ENCODE assay signal across 10 cellular contexts in the genomic region with DNA sequence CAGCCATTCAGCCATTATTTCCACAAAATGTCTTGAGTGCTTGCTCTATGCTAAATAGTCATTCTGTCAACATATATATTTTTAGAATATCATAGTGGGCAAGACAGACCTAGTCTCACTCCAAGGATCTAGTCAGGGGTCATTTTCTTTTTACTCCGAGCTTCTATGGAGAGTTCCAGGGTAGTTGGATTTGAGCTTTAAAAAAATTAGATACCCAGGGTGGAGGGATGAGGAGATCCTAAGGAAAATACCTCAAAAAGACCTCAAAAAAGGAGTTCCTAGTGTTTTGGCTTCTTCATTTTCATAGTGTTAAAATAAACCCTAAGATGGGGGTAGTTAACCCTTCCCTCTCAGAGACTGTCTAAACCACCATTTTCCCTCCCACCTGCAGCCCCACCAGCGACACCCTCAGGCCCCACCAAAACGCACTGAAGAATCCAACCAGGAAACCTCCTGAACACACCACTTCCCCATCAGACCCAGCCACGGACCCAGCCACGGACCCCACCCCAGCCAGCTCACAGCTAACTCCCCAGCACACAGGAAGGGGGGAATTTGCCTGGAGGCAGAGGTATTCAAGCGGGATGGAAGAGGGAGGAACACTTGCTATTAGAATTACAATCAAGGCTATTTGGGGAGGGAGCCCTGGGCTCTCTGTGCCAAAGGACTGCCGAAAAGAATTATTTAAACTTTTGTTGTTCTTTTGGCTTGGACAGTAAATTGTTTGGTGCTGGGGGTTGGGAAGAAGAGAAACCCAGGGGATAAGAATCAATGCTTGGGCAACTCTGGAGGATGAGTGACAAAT. TPM values are rescaled to one million over a fixed set of nuclear protein-coding genes. Genes with fewer than 3 reads are reported as not detected.
A peak's percentile ranks its signal among the peaks of the same experiment; 100 is the strongest.
DNase-seq lines count a peak whose midpoint lies in the region; ATAC-seq, FAIRE-seq and TF ChIP-seq lines count a peak whose summit lies in the region.
"Had no signal": no experiment of that assay in that cellular context is flagged by ENCODE, and none has a peak within 500 bp of the region (broad histone marks: within the 10 kb centered on the region; RNA-seq: fewer than 3 reads in every experiment).

No MANE protein-coding gene starts in this region.

- H3K27ac ChIP-seq in HepG2 (ENCODE audit: extremely low read length, insufficient read depth, low read length), result peak overlapping the region; percentile 100
- no peak overlapping the region for H3K27ac ChIP-seq in right lobe of liver
- no peak overlapping the region; the same call in 1 of the 2 replicates for H3K27ac ChIP-seq in SJCRH30
- peak overlapping the region; percentile 50 for H3K27ac ChIP-seq in hepatocyte
- no peak overlapping the region for H3K27ac ChIP-seq in ascending aorta

- H3K27me3 ChIP-seq in HepG2 (ENCODE audit: control insufficient read depth in 1 of 2, insufficient read depth in 2 of 2, low read length in 2 of 2), result peaks cover 0 to 7% of the 10 kb centered on the region in 2 experiments; a peak in 1 of 5 replicates
- H3K27me3 ChIP-seq in right lobe of liver, result no peaks in the 10 kb centered on the region
- no peaks in the 10 kb centered on the region for H3K27me3 ChIP-seq in SJCRH30
- H3K27me3 ChIP-seq in hepatocyte, result peaks cover 26% of the 10 kb centered on the region
- H3K27me3 ChIP-seq in ascending aorta, result no peaks in the 10 kb centered on the region

- TSS peak; percentile 60 for BruUV-seq in HepG2 (replicated peaks; lab: Mats Ljungman, UMichigan)

- TF ChIP-seq POLR2A in HepG2 (IDR thresholded peaks at IDR 0.05; ENCODE audit: insufficient read depth in 1 of 2, low read depth in 2 of 2, low read length in 2 of 2) (0 out of 4 replicates have a peak, but pooled peaks of 1 of the 2 experiments have one; percentile 16), right lobe of liver (IDR thresholded peaks at IDR 0.05) (no peak)

- no peak for FAIRE-seq in HepG2 (lab: Jason Lieb, UNC)

- DNase-seq in HepG2 (ENCODE audit: low spot score), result peak; percentile 47
- no peak for DNase-seq in right lobe of liver
- DNase-seq in SJCRH30, result no peak
- no peak for DNase-seq in hepatocyte (ENCODE audit: low spot score)
- DNase-seq in ascending aorta (ENCODE audit: low spot score in 2 of 2), result no peak
- DNase-seq in 8988T, result no peak
- DNase-seq in AG08396 (ENCODE audit: low spot score), result no peak
- DNase-seq in SK-N-DZ (ENCODE audit: low spot score), result no peak
- DNase-seq: esophagus squamous epithelium, Right ventricle myocardium superior had no signal

- POLR2A ChIA-PET in HepG2 (lab: Yijun Ruan, JAX), result interaction anchor here (1.1 to 28.7 kb wide), 7 partner anchors 6 to 176 kb away, joined by 3 to 1546 read pairs (median 4); a partner anchor contains a TSS

- peaks cover 65% of the 10 kb centered on the region for H3K79me2 ChIP-seq in HepG2 (ENCODE audit: insufficient read depth, low read length)
- no peaks in the 10 kb centered on the region for H3K79me2 ChIP-seq in hepatocyte

- H3K9ac ChIP-seq in HepG2 (ENCODE audit: insufficient read depth, low read depth, low read length), result peak overlapping the region; percentile 100

- CTCF ChIA-PET in HepG2 (lab: Yijun Ruan, JAX; ENCODE audit: low intra/inter-chr PET ratio, low total read pairs), result interaction anchor here (1.0 to 1.2 kb wide), 2 partner anchors 23 to 33 kb away, joined by 3 to 5 read pairs; no protein-coding TSS in a partner anchor

- H2AFZ ChIP-seq in HepG2 (ENCODE audit: low read length) (no peak overlapping the region), hepatocyte (no peak overlapping the region)

- TF ChIP-seq EP300 in HepG2 (IDR thresholded peaks at IDR 0.05; ENCODE audit: low read depth in 2 of 2, low read length in 2 of 2) (0 out of 4 replicates have a peak, but pooled peaks of 1 of the 2 experiments have one; percentile 3), HepG2 (CRISPR knock-in tag; IDR thresholded peaks at IDR 0.05; ENCODE audit: borderline replicate concordance) (no peak)

- H3K9me2 ChIP-seq in hepatocyte (replicated peaks; ENCODE audit: insufficient read depth), result no peaks in the 10 kb centered on the region

- peak; percentile 29; the same call in 1 of the 2 replicates for TF ChIP-seq RAD21 in HepG2 (CRISPR knock-in tag; IDR thresholded peaks at IDR 0.05)

- 6% methylated on average over 7 of the region's 7 CpGs for WGBS in HepG2 (ENCODE audit: low lambda C conversion rate)
- 33% methylated on average over 7 of the region's 7 CpGs for WGBS in right lobe of liver (ENCODE audit: insufficient coverage, low coverage, low lambda C conversion rate, missing lambda C conversion rate)
- 20% methylated on average over 7 of the region's 7 CpGs for WGBS in hepatocyte (ENCODE audit: low lambda C conversion rate, missing lambda C conversion rate)

- H4K20me1 ChIP-seq in HepG2 (ENCODE audit: insufficient read depth, low read length) (peaks cover 18% of the 10 kb centered on the region), hepatocyte (ENCODE audit: insufficient read depth, poor library complexity, severe bottlenecking) (no peaks in the 10 kb centered on the region)

- H3K36me3 ChIP-seq in HepG2 (replicated peaks in 1 of 2; ENCODE audit: control insufficient read depth in 1 of 2, insufficient read depth in 2 of 2, low read length in 2 of 2) (peaks cover 5 to 34% of the 10 kb centered on the region in 2 experiments), right lobe of liver (no peaks in the 10 kb centered on the region), SJCRH30 (no peaks in the 10 kb centered on the region), hepatocyte (replicated peaks; ENCODE audit: insufficient read depth, low read depth) (no peaks in the 10 kb centered on the region), ascending aorta (no peaks in the 10 kb centered on the region)
- H3K36me3 ChIP-seq: esophagus squamous epithelium had no signal

- peak overlapping the region; percentile 98 for H3K4me2 ChIP-seq in HepG2 (ENCODE audit: low read depth, low read length)
- H3K4me2 ChIP-seq in hepatocyte, result peak overlapping the region; percentile 99

- TF ChIP-seq CTCF in HepG2 (CRISPR knock-in tag; IDR thresholded peaks at IDR 0.05), result peak; percentile 71
- TF ChIP-seq CTCF in right lobe of liver (IDR thresholded peaks at IDR 0.05), result no peak
- TF ChIP-seq CTCF in hepatocyte (IDR thresholded peaks at IDR 0.05; ENCODE audit: poor library complexity), result no peak
- no peak for TF ChIP-seq CTCF in ascending aorta (IDR thresholded peaks at IDR 0.05)

- no peaks in the 10 kb centered on the region for H3K9me3 ChIP-seq in HepG2 (ENCODE audit: low read length)
- no peaks in the 10 kb centered on the region for H3K9me3 ChIP-seq in right lobe of liver
- no peaks in the 10 kb centered on the region for H3K9me3 ChIP-seq in SJCRH30 (replicated peaks)
- no peaks in the 10 kb centered on the region for H3K9me3 ChIP-seq in hepatocyte (ENCODE audit: low read depth)
- H3K9me3 ChIP-seq in ascending aorta, result no peaks in the 10 kb centered on the region
- H3K9me3 ChIP-seq: esophagus squamous epithelium had no signal

- H3K4me1 ChIP-seq in HepG2 (ENCODE audit: insufficient read depth, low read length), result peaks cover 78% of the 10 kb centered on the region
- peaks cover 0 to 15% (median 6%) of the 10 kb centered on the region in 4 donors for H3K4me1 ChIP-seq in right lobe of liver
- peaks cover 14% of the 10 kb centered on the region for H3K4me1 ChIP-seq in SJCRH30
- peaks cover 15% of the 10 kb centered on the region for H3K4me1 ChIP-seq in hepatocyte (ENCODE audit: insufficient read depth)
- H3K4me1 ChIP-seq in ascending aorta, result peaks cover 2 to 6% of the 10 kb centered on the region in 2 donors

- intact Hi-C loops in HepG2 (cut with micrococcal nuclease; ENCODE audit: unreplicated experiment) (loop anchor here (1.0 to 2.0 kb wide), 5 partner anchors 14 to 29 kb away; no protein-coding TSS in a partner anchor), right lobe of liver (cut with DNase I) (no loop called here), ascending aorta (cut with DNase I) (no loop called here)

- ATAC-seq in HepG2 (no peak), right lobe of liver (no peak)

- in situ Hi-C loops in HepG2 (cut with HindIII; ENCODE audit: extremely low pct_ligation_motif_present, low pct_unique_long_range_greater_than_20kb), result no loop called here

- H3K4me3 ChIP-seq in HepG2 (replicated peaks in 1 of 3; ENCODE audit: insufficient read depth in 1 of 3, low read depth in 2 of 3, low read length in 3 of 3), result peak overlapping the region; percentile 84 to 89 (median 87)
- no peak overlapping the region for H3K4me3 ChIP-seq in right lobe of liver
- peak overlapping the region; percentile 75 for H3K4me3 ChIP-seq in SJCRH30
- H3K4me3 ChIP-seq in hepatocyte, result no peak overlapping the region
- no peak overlapping the region for H3K4me3 ChIP-seq in ascending aorta

RNA-seq across cellular contexts. Expression of a gene that starts 2.2 kb away (rescaled TPM):
- 126 and 128 TPM in 2 replicates for total RNA-seq in HepG2 (2016; rRNA removed; fragmentation: Illumina TruSeq; extraction: Trizol)
- total RNA-seq in HepG2 (2016; cell fraction: cytosol; rRNA removed; fragmentation: Illumina TruSeq; extraction: Trizol; ENCODE audit: low read depth), result 59.4 and 72.0 TPM in 2 replicates
- total RNA-seq in HepG2 (2016; cell fraction: insoluble cytoplasmic fraction; rRNA removed; fragmentation: Illumina TruSeq; extraction: Trizol), result 106 and 130 TPM in 2 replicates
- 149 and 180 TPM in 2 replicates for total RNA-seq in HepG2 (2016; cell fraction: membrane; rRNA removed; fragmentation: Illumina TruSeq; extraction: Trizol)
- 70.8 and 88.4 TPM in 2 replicates for total RNA-seq in HepG2 (2016; cell fraction: nucleus; rRNA removed; fragmentation: Illumina TruSeq; extraction: Trizol)
- 330 and 361 TPM in 2 replicates for polyA plus RNA-seq in HepG2 (2011; rRNA removed)
- polyA plus RNA-seq in HepG2 (2011; cell fraction: cytosol; rRNA removed), result 170 and 232 TPM in 2 replicates
- 463 and 506 TPM in 2 replicates for polyA plus RNA-seq in HepG2 (2011; cell fraction: nucleus; rRNA removed)
- polyA plus RNA-seq in HepG2 (2012), result 277 and 289 TPM in 2 replicates
- 120 and 136 TPM in 2 replicates for polyA plus RNA-seq in HepG2 (2016; cell fraction: cytosol; fragmentation: Illumina TruSeq; extraction: Trizol; ENCODE audit: low read depth)
- polyA plus RNA-seq in HepG2 (2016; cell fraction: insoluble cytoplasmic fraction; fragmentation: Illumina TruSeq; extraction: Trizol; ENCODE audit: low read depth), result 164 and 205 TPM in 2 replicates
- 212 and 220 TPM in 2 replicates for polyA plus RNA-seq in HepG2 (2016; cell fraction: membrane; fragmentation: Illumina TruSeq; extraction: Trizol; ENCODE audit: low read depth)
- polyA plus RNA-seq in HepG2 (2016; cell fraction: nucleus; fragmentation: Illumina TruSeq; extraction: Trizol; ENCODE audit: insufficient read depth, low read depth), result 278 and 294 TPM in 2 replicates
- 3.5 and 231 TPM in 2 replicates for polyA minus RNA-seq in HepG2 (2011; rRNA and poly(A)+ RNA removed; ENCODE audit: low replicate concordance)
- 120 and 134 TPM in 2 replicates for polyA minus RNA-seq in HepG2 (2011; cell fraction: cytosol; rRNA and poly(A)+ RNA removed)
- 97.1 and 102 TPM in 2 replicates for polyA minus RNA-seq in HepG2 (2011; cell fraction: nucleus; rRNA and poly(A)+ RNA removed)
- total RNA-seq in right lobe of liver, result 1 to 10 TPM in 1 of 6 experiments, under 1 TPM in 4, not detected in 1; 0.42 to 1.4 (median 0.80) TPM
- total RNA-seq in SJCRH30 (2014; rRNA removed; shearing (Covaris generic)), result 70.0 and 70.4 TPM in 2 replicates
- 10.7 and 12.8 TPM in 2 replicates for total RNA-seq in hepatocyte
- polyA plus RNA-seq in hepatocyte, result 11.1 and 14.8 TPM in 2 replicates
- not detected for total RNA-seq in ascending aorta
- polyA plus RNA-seq in SK-N-DZ (2014; cell fraction: cytosol; rRNA removed), result not detected in 2 replicates
- polyA plus RNA-seq in SK-N-DZ (2014; cell fraction: nucleus; rRNA removed), result not detected in 2 replicates

Comparison
In these comparisons a context has a peak if more than half of its experiments do, and no peak if none do; other contexts are left out.
1. H3K27ac ChIP-seq: peak in HepG2 (single experiment) and hepatocyte (single experiment); none in right lobe of liver (0 of 3), SJCRH30 (single experiment) and ascending aorta (0 of 2).
2. H3K4me3 ChIP-seq: peak in HepG2 (3 of 3) and SJCRH30 (single experiment); none in right lobe of liver (0 of 3), hepatocyte (single experiment) and ascending aorta (0 of 2).